In genomic region chr1:109983380-109984189, GRCh38 we compare ENCODE assay signal across 2 cellular contexts.
TF ChIP-seq lines count a peak whose summit lies in the region.

No MANE protein-coding gene starts in this region.

TF ChIP-seq in SK-N-SH, 30 proteins besides CTCF, POLR2A, EP300 and RAD21 (continued from another document):
- TF ChIP-seq GABPA (IDR thresholded peaks at IDR 0.05; ENCODE audit: low read depth) (no peak), FOXM1 (IDR thresholded peaks at IDR 0.05; ENCODE audit: low read depth) (no peak), USF1 (IDR thresholded peaks at IDR 0.05; ENCODE audit: borderline replicate concordance, low read depth) (no peak), NRF1 (IDR thresholded peaks at IDR 0.05; ENCODE audit: low read depth, low read length) (no peak), FOXJ3 (CRISPR knock-in tag; IDR thresholded peaks at IDR 0.05) (no peak), CHD2 (IDR thresholded peaks at IDR 0.05; ENCODE audit: low read length, partially characterized antibody) (no peak)

TF ChIP-seq in liver, 16 proteins besides CTCF, POLR2A, EP300 and RAD21 (continued from another document):
- TF ChIP-seq ZBTB33 (IDR thresholded peaks at IDR 0.05) (no peak), GABPA (IDR thresholded peaks at IDR 0.05 in 1 of 2, conservative IDR thresholded peaks at IDR 0.05 in 1 of 2) (no peak)
